21 cellular contexts compared by ENCODE assay signal in genomic region chr1:70208292-70208691, GRCh38. TPM values are rescaled to one million over a fixed set of nuclear protein-coding genes. Genes with fewer than 3 reads are reported as not detected.
DNase-seq lines count a peak whose midpoint lies in the region; ATAC-seq and TF ChIP-seq lines count a peak whose summit lies in the region.
"Had no signal": no experiment of that assay in that cellular context is flagged by ENCODE, and none has a peak within 500 bp of the region (broad histone marks: within the 10 kb centered on the region; RNA-seq: fewer than 3 reads in every experiment).

No MANE protein-coding gene starts in this region.

- TF ChIP-seq CTCF in Loucy (conservative IDR thresholded peaks at IDR 0.05; ENCODE audit: low read length) (no peak), HFFc6 (IDR thresholded peaks at IDR 0.05) (no peak)

- no peaks in the 10 kb centered on the region for H3K27me3 Mint-ChIP-seq in activated CD4-positive, alpha-beta T cell treated with anti-CD3 and anti-CD28 coated beads, Interleukin-2, amount 10 ng/mL, durations not matched to agents 7 days and 5 days
- H3K27me3 Mint-ChIP-seq in activated naive CD8-positive, alpha-beta T cell treated with anti-CD3 and anti-CD28 coated beads, Interleukin-2, amount 10 ng/mL, durations not matched to agents 7 days and 5 days = no peaks in the 10 kb centered on the region
- H3K27me3 Mint-ChIP-seq in HFFc6 (ENCODE audit: insufficient read depth) = no peaks in the 10 kb centered on the region
- H3K27me3 Mint-ChIP-seq: naive thymus-derived CD8-positive, alpha-beta T cell had no signal

- no peaks in the 10 kb centered on the region for H3K9me3 ChIP-seq in Loucy (ENCODE audit: insufficient read depth, low read depth, low read length)
- H3K9me3 ChIP-seq: MG63, SJCRH30, stomach, tibial artery had no signal

- POLR2A ChIA-PET in activated CD4-positive, alpha-beta T cell treated with anti-CD3 and anti-CD28 coated beads, Interleukin-2, amount 10 ng/mL, durations not matched to agents 7 days and 5 days (lab: Charles Lee) = interaction anchor here (0.7 kb wide), 1 partner anchor 13 kb away, joined by 3 read pairs; the partner anchor contains the start of gene SRSF11
- POLR2A ChIA-PET in activated naive CD8-positive, alpha-beta T cell treated with anti-CD3 and anti-CD28 coated beads, Interleukin-2, amount 10 ng/mL, durations not matched to agents 7 days and 5 days (lab: Charles Lee) = interaction anchor here (4.7 to 9.0 kb wide), 2 partner anchors 13 to 145 kb away, joined by 26 to 86 read pairs; partner anchors contain the start of genes ANKRD13C and SRSF11

- H4K20me1 ChIP-seq in Loucy (ENCODE audit: insufficient read depth, low read length, poor library complexity, severe bottlenecking) = peaks cover 43% of the 10 kb centered on the region

- no peak for ATAC-seq in activated naive CD8-positive, alpha-beta T cell treated with anti-CD3 and anti-CD28 coated beads, Interleukin-2, amount 10 ng/mL, durations not matched to agents 7 days and 5 days (ENCODE audit: low read depth)
- no peak for ATAC-seq in HG03354 (IDR thresholded peaks at IDR 0.05; ENCODE audit: poor library complexity, severe bottlenecking, unreplicated experiment)
- ATAC-seq: naive thymus-derived CD8-positive, alpha-beta T cell had no signal

- H3K9me2 ChIP-seq in Loucy (replicated peaks; ENCODE audit: low read depth, low read length) = no peaks in the 10 kb centered on the region

- no peaks in the 10 kb centered on the region for H3F3A ChIP-seq in Loucy (ENCODE audit: low read depth)

- H3K4me2 ChIP-seq in Loucy (ENCODE audit: low read depth, low read length, poor library complexity, severe bottlenecking) = peak overlapping the region; percentile 95

- no peak overlapping the region for H2AFZ ChIP-seq in ACC112 (ENCODE audit: low read length, unreplicated experiment)
- no peak overlapping the region for H2AFZ ChIP-seq in Loucy (ENCODE audit: low read length)

- peak overlapping the region; percentile 46 for H3K27ac Mint-ChIP-seq in activated CD4-positive, alpha-beta T cell treated with anti-CD3 and anti-CD28 coated beads, Interleukin-2, amount 10 ng/mL, durations not matched to agents 7 days and 5 days
- peak overlapping the region; percentile 27 for H3K27ac Mint-ChIP-seq in activated naive CD8-positive, alpha-beta T cell treated with anti-CD3 and anti-CD28 coated beads, Interleukin-2, amount 10 ng/mL, durations not matched to agents 7 days and 5 days
- H3K27ac Mint-ChIP-seq in HFFc6 = no peak overlapping the region

- H3K4me3 ChIP-seq in ACC112 (ENCODE audit: low read depth, low read length) (0 out of 2 replicates have a peak overlapping the region, but pooled peaks have one; percentile 1), Loucy (ENCODE audit: low read length, poor library complexity, severe bottlenecking) (peak overlapping the region; percentile 92)
- H3K4me3 ChIP-seq: MG63, SJCRH30, tibial artery had no signal

- no peak overlapping the region for H3K27ac ChIP-seq in ACC112 (ENCODE audit: low read depth, low read length)
- H3K27ac ChIP-seq: SJCRH30, stomach, tibial artery had no signal

- H3K4me1 ChIP-seq in ACC112 (ENCODE audit: control insufficient read depth, insufficient read depth, low read length, unreplicated experiment) (peaks cover 44% of the 10 kb centered on the region), Loucy (ENCODE audit: insufficient read depth, low read length, poor library complexity, severe bottlenecking) (peaks cover 57% of the 10 kb centered on the region)

- no peaks in the 10 kb centered on the region for H3K27me3 ChIP-seq in ACC112 (ENCODE audit: insufficient read depth, low read length)
- no peaks in the 10 kb centered on the region for H3K27me3 ChIP-seq in Loucy (ENCODE audit: insufficient read depth, low read length, poor library complexity, severe bottlenecking)
- H3K27me3 ChIP-seq: MG63, SJCRH30, stomach, tibial artery had no signal

- peaks cover 97% of the 10 kb centered on the region for H3K79me2 ChIP-seq in ACC112 (ENCODE audit: control insufficient read depth, insufficient read depth, low read length, unreplicated experiment)
- peaks cover 96% of the 10 kb centered on the region for H3K79me2 ChIP-seq in Loucy (ENCODE audit: insufficient read depth, low read length)

- H3K36me3 ChIP-seq in ACC112 (ENCODE audit: insufficient read depth, low read length) = peaks cover 5% of the 10 kb centered on the region
- no peaks in the 10 kb centered on the region for H3K36me3 ChIP-seq in Loucy (ENCODE audit: insufficient read depth, low read length)

- peak overlapping the region; percentile 32 for H3K9ac ChIP-seq in Loucy (ENCODE audit: low read depth, low read length, poor library complexity, severe bottlenecking)

- peaks cover 67% of the 10 kb centered on the region for H3K4me1 Mint-ChIP-seq in activated CD4-positive, alpha-beta T cell treated with anti-CD3 and anti-CD28 coated beads, Interleukin-2, amount 10 ng/mL, durations not matched to agents 7 days and 5 days
- peaks cover 48% of the 10 kb centered on the region for H3K4me1 Mint-ChIP-seq in activated naive CD8-positive, alpha-beta T cell treated with anti-CD3 and anti-CD28 coated beads, Interleukin-2, amount 10 ng/mL, durations not matched to agents 7 days and 5 days
- peaks cover 58% of the 10 kb centered on the region for H3K4me1 Mint-ChIP-seq in HFFc6 (ENCODE audit: low read depth)

- no peak for DNase-seq in activated CD4-positive, alpha-beta T cell treated with anti-CD3 and anti-CD28 coated beads, Interleukin-2, amount 10 ng/mL, durations not matched to agents 7 days and 5 days
- DNase-seq in activated CD4-positive, alpha-beta T cell treated with anti-CD3 and anti-CD28 coated beads for 48 hours = no peak
- DNase-seq in activated naive CD8-positive, alpha-beta T cell treated with anti-CD3 and anti-CD28 coated beads, Interleukin-2, amount 10 ng/mL, durations not matched to agents 7 days and 5 days = no peak
- DNase-seq in glomerular visceral epithelial cell (ENCODE audit: extremely low spot score) (no peak), HFFc6 (no peak)
- DNase-seq: activated CD4-positive, alpha-beta T cell treated with anti-CD3 and anti-CD28 coated beads for 1 hour; activated gamma-delta T cell treated with Interleukin-2 at 50 U/mL for 16 hours; AML-193; MG63; naive thymus-derived CD8-positive, alpha-beta T cell; NCI-H1417 treated with DMSO at 0.1 percent for 48 hours; NCI-H2081 treated with DMSO at 0.1 percent for 48 hours; NCI-H345; SJCRH30; small intestine; stomach; tibial artery had no signal

- H3K4me3 Mint-ChIP-seq in activated CD4-positive, alpha-beta T cell treated with anti-CD3 and anti-CD28 coated beads, Interleukin-2, amount 10 ng/mL, durations not matched to agents 7 days and 5 days = peak overlapping the region; percentile 22
- H3K4me3 Mint-ChIP-seq in activated naive CD8-positive, alpha-beta T cell treated with anti-CD3 and anti-CD28 coated beads, Interleukin-2, amount 10 ng/mL, durations not matched to agents 7 days and 5 days = peak overlapping the region; percentile 27
- H3K4me3 Mint-ChIP-seq in HFFc6 = no peak overlapping the region

- CTCF ChIA-PET in activated CD4-positive, alpha-beta T cell treated with anti-CD3 and anti-CD28 coated beads, Interleukin-2, amount 10 ng/mL, durations not matched to agents 7 days and 5 days (lab: Charles Lee) = interaction anchor here (0.6 to 1.5 kb wide), 2 partner anchors 13 to 170 kb away, joined by 3 to 4 read pairs; partner anchors contain the start of gene SRSF11

- H3K36me3 Mint-ChIP-seq in activated CD4-positive, alpha-beta T cell treated with anti-CD3 and anti-CD28 coated beads, Interleukin-2, amount 10 ng/mL, durations not matched to agents 7 days and 5 days (ENCODE audit: low read depth) = peaks cover 23% of the 10 kb centered on the region
- peaks cover 11% of the 10 kb centered on the region for H3K36me3 Mint-ChIP-seq in activated naive CD8-positive, alpha-beta T cell treated with anti-CD3 and anti-CD28 coated beads, Interleukin-2, amount 10 ng/mL, durations not matched to agents 7 days and 5 days
- peaks cover 13% of the 10 kb centered on the region for H3K36me3 Mint-ChIP-seq in HFFc6 (ENCODE audit: low read depth)
- H3K36me3 Mint-ChIP-seq: mesothelial cell of epicardium had no signal

- no peaks in the 10 kb centered on the region for H3K9me3 Mint-ChIP-seq in activated CD4-positive, alpha-beta T cell treated with anti-CD3 and anti-CD28 coated beads, Interleukin-2, amount 10 ng/mL, durations not matched to agents 7 days and 5 days
- no peaks in the 10 kb centered on the region for H3K9me3 Mint-ChIP-seq in activated naive CD8-positive, alpha-beta T cell treated with anti-CD3 and anti-CD28 coated beads, Interleukin-2, amount 10 ng/mL, durations not matched to agents 7 days and 5 days
- no peaks in the 10 kb centered on the region for H3K9me3 Mint-ChIP-seq in HFFc6
- H3K9me3 Mint-ChIP-seq: mesothelial cell of epicardium; naive thymus-derived CD8-positive, alpha-beta T cell had no signal

RNA-seq across cellular contexts. Expression of gene LRRC40, which starts 2.9 kb away (rescaled TPM):
- 10 to 100 TPM; 19.4 to 24.7 TPM for total RNA-seq in activated CD4-positive, alpha-beta T cell treated with anti-CD3 and anti-CD28 coated beads, Interleukin-2, amount 10 ng/mL, durations not matched to agents 7 days and 5 days
- total RNA-seq in activated naive CD8-positive, alpha-beta T cell treated with anti-CD3 and anti-CD28 coated beads, Interleukin-2, amount 10 ng/mL, durations not matched to agents 7 days and 5 days = 10 to 100 TPM; 16.9 to 18.8 TPM
- 10 to 100 TPM; 10.6 to 16.5 (median 14.0) TPM for total RNA-seq in HFFc6 (2021; fragmentation: NEBNext Ultra II Directional; extraction: Animal tissue kit (Norgen Biotek cat#: 25700))

RNA-seq across cellular contexts. Expression of gene SRSF11, which starts 12.9 kb away (rescaled TPM):
- total RNA-seq in activated CD4-positive, alpha-beta T cell treated with anti-CD3 and anti-CD28 coated beads, Interleukin-2, amount 10 ng/mL, durations not matched to agents 7 days and 5 days = 100 to 1,000 TPM; 188 to 204 TPM
- total RNA-seq in activated naive CD8-positive, alpha-beta T cell treated with anti-CD3 and anti-CD28 coated beads, Interleukin-2, amount 10 ng/mL, durations not matched to agents 7 days and 5 days = 100 to 1,000 TPM; 242 to 252 TPM
- total RNA-seq in HFFc6 (2021; fragmentation: NEBNext Ultra II Directional; extraction: Animal tissue kit (Norgen Biotek cat#: 25700)) = 100 to 1,000 TPM in 3 of 6 experiments, 10 to 100 TPM in 3; 94.9 to 107 (median 100) TPM
